ENCODE assay signal across 19 cellular contexts in genomic region chr19:54432144-54432738, GRCh38. TPM values are rescaled to one million over a fixed set of nuclear protein-coding genes. Genes with fewer than 3 reads are reported as not detected.
DNase-seq lines count a peak whose midpoint lies in the region; ATAC-seq and TF ChIP-seq lines count a peak whose summit lies in the region.
"Had no signal": no experiment of that assay in that cellular context is flagged by ENCODE, and none has a peak within 500 bp of the region (broad histone marks: within the 10 kb centered on the region; RNA-seq: fewer than 3 reads in every experiment).

No MANE protein-coding gene starts in this region.

- H3K4me1 Mint-ChIP-seq in brain (peaks cover 71% of the 10 kb centered on the region), type B pancreatic cell (ENCODE audit: unreplicated experiment) (peaks cover 13% of the 10 kb centered on the region)

- H3K9me3 Mint-ChIP-seq in brain: no peaks in the 10 kb centered on the region
- H3K9me3 Mint-ChIP-seq in type B pancreatic cell: no peaks in the 10 kb centered on the region
- H3K9me3 Mint-ChIP-seq: activated naive CD4-positive, alpha-beta T cell treated with anti-CD3 and anti-CD28 coated beads, Interleukin-2, amount 50 U/mL, for 24 hours; H9; immature natural killer cell; naive thymus-derived CD4-positive, alpha-beta T cell; stimulated activated effector memory CD8-positive, alpha-beta T cell treated with anti-CD3 and anti-CD28 coated beads, Interleukin-12 subunit alpha, Interleukin-12 subunit beta, amount 100 ng/mL, for 72 hours had no signal

- H3K4me3 Mint-ChIP-seq in brain (no peak overlapping the region), type B pancreatic cell (peak overlapping the region; percentile 57)
- H3K4me3 Mint-ChIP-seq: activated naive CD4-positive, alpha-beta T cell treated with anti-CD3 and anti-CD28 coated beads, Interleukin-2, amount 50 U/mL, for 24 hours; immature natural killer cell had no signal

- ATAC-seq in SK-N-SH treated with all-trans-retinoic acid at 6 μM for 48 hours: no peak
- ATAC-seq in HG02852 (IDR thresholded peaks at IDR 0.05; ENCODE audit: unreplicated experiment): no peak
- ATAC-seq: naive thymus-derived CD4-positive, alpha-beta T cell; stimulated activated effector memory CD8-positive, alpha-beta T cell treated with anti-CD3 and anti-CD28 coated beads, Interleukin-12 subunit alpha, Interleukin-12 subunit beta, amount 100 ng/mL, for 72 hours had no signal

- H3K36me3 Mint-ChIP-seq in brain (peaks cover 10% of the 10 kb centered on the region), type B pancreatic cell (peaks cover 4% of the 10 kb centered on the region)
- H3K36me3 Mint-ChIP-seq: activated naive CD4-positive, alpha-beta T cell treated with anti-CD3 and anti-CD28 coated beads, Interleukin-2, amount 50 U/mL, for 24 hours had no signal

- TF ChIP-seq CTCF in brain (conservative IDR thresholded peaks at IDR 0.05): no peak
- no peak for TF ChIP-seq CTCF in type B pancreatic cell (conservative IDR thresholded peaks at IDR 0.05)

- H3K27ac Mint-ChIP-seq in brain: peak overlapping the region; percentile 32 to 96 (median 62)
- peak overlapping the region; percentile 84 for H3K27ac Mint-ChIP-seq in type B pancreatic cell
- H3K27ac Mint-ChIP-seq: activated naive CD4-positive, alpha-beta T cell treated with anti-CD3 and anti-CD28 coated beads, Interleukin-2, amount 50 U/mL, for 24 hours; H9; immature natural killer cell; stimulated activated effector memory CD8-positive, alpha-beta T cell treated with anti-CD3 and anti-CD28 coated beads, Interleukin-12 subunit alpha, Interleukin-12 subunit beta, amount 100 ng/mL, for 72 hours had no signal

- H3K27me3 Mint-ChIP-seq in brain (no peaks in the 10 kb centered on the region), type B pancreatic cell (peaks cover 12% of the 10 kb centered on the region)

- peak; percentile 43 for DNase-seq in SIG-M5 treated with dmso at 0.1 percent for 504 hours (lab: John Stamatoyannopoulos, UW; ENCODE audit: unreplicated experiment)
- DNase-seq in SIG-M5 (lab: John Stamatoyannopoulos, UW): no peak
- peak; percentile 93 for DNase-seq in kidney tubule cell (ENCODE audit: low spot score)
- DNase-seq in type B pancreatic cell (ENCODE audit: extremely low spot score, unreplicated experiment): no peak
- no peak for DNase-seq in SK-N-DZ (ENCODE audit: low spot score)
- DNase-seq: activated CD4-positive, alpha-beta T cell treated with anti-CD3 and anti-CD28 coated beads, Interleukin-2, amount 50 U/mL, for 1 hour; esophagus squamous epithelium; H9; immature natural killer cell; Karpas-422; NCI-H510A treated with DMSO at 0.1 percent for 48 hours had no signal

TF ChIP-seq in SK-N-SH treated with all-trans-retinoic acid at 6 μM for 48 hours, 23 proteins besides CTCF, POLR2A, EP300 and RAD21:
- TF ChIP-seq ZFP30 (CRISPR knock-in tag; IDR thresholded peaks at IDR 0.05) (no peak), ISL1 (CRISPR knock-in tag; IDR thresholded peaks at IDR 0.05) (no peak), CSRNP3 (CRISPR knock-in tag; IDR thresholded peaks at IDR 0.05) (no peak)
TF ChIP-seq in SK-N-SH treated with all-trans-retinoic acid at 6 μM for 48 hours: peak in this region for 0.

RNA-seq across cellular contexts. Expression of gene LENG8, which starts 16.8 kb away (rescaled TPM):
- 30.9 TPM for polyA plus RNA-seq in brain (ENCODE audit: insufficient read depth, low read depth, low replicate concordance)
- total RNA-seq in type B pancreatic cell (ENCODE audit: low replicate concordance): 135 and 196 TPM in 2 replicates
- polyA plus RNA-seq in SK-N-DZ (2014; cell fraction: cytosol; rRNA removed): 19.1 and 29.0 TPM in 2 replicates
- polyA plus RNA-seq in SK-N-DZ (2014; cell fraction: nucleus; rRNA removed): 111 and 200 TPM in 2 replicates

RNA-seq across cellular contexts. Expression of gene TTYH1, which starts 17.0 kb away (rescaled TPM):
- polyA plus RNA-seq in brain (ENCODE audit: insufficient read depth, low read depth, low replicate concordance): 211 TPM
- total RNA-seq in type B pancreatic cell (ENCODE audit: low replicate concordance): 8.7 and 50.7 TPM in 2 replicates
- polyA plus RNA-seq in SK-N-DZ (2014; cell fraction: cytosol; rRNA removed): 0.68 TPM in 1 of 2 replicates, not detected in the other
- not detected in 2 replicates for polyA plus RNA-seq in SK-N-DZ (2014; cell fraction: nucleus; rRNA removed)
- total RNA-seq: dermis microvascular lymphatic vessel endothelial cell, SJSA1 had no signal

RNA-seq across cellular contexts. Expression of gene LENG9, which starts 31.3 kb away (rescaled TPM):
- 1.5 TPM for polyA plus RNA-seq in brain (ENCODE audit: insufficient read depth, low read depth, low replicate concordance)
- 3.9 and 4.2 TPM in 2 replicates for total RNA-seq in type B pancreatic cell (ENCODE audit: low replicate concordance)
- 0.26 TPM in 1 of 2 replicates, not detected in the other for polyA plus RNA-seq in SK-N-DZ (2014; cell fraction: cytosol; rRNA removed)
- not detected in 2 replicates for polyA plus RNA-seq in SK-N-DZ (2014; cell fraction: nucleus; rRNA removed)

RNA-seq across cellular contexts. Expression of gene CDC42EP5, which starts 40.9 kb away (rescaled TPM):
- 1.4 TPM for polyA plus RNA-seq in brain (ENCODE audit: insufficient read depth, low read depth, low replicate concordance)
- total RNA-seq in type B pancreatic cell (ENCODE audit: low replicate concordance): 16.1 and 24.3 TPM in 2 replicates
- polyA plus RNA-seq in SK-N-DZ (2014; cell fraction: cytosol; rRNA removed): not detected in 2 replicates
- polyA plus RNA-seq in SK-N-DZ (2014; cell fraction: nucleus; rRNA removed): not detected in 2 replicates
- total RNA-seq: naive thymus-derived CD4-positive, alpha-beta T cell had no signal
- polyA plus RNA-seq: immature natural killer cell; naive thymus-derived CD4-positive, alpha-beta T cell had no signal

Comparison
In these comparisons a context has a peak if more than half of its experiments do, and no peak if none do; other contexts are left out.
1. DNase-seq: peak in SIG-M5 treated with dmso at 0.1 percent for 504 hours (single experiment) and kidney tubule cell (single experiment); none in SIG-M5 (single experiment), type B pancreatic cell (single experiment) and SK-N-DZ (single experiment).